ENCODE assay signal across 9 cellular contexts in genomic region chr7:13017325-13017853, GRCh38.
DNase-seq lines count a peak whose midpoint lies in the region; ATAC-seq, FAIRE-seq and TF ChIP-seq lines count a peak whose summit lies in the region.
"Had no signal": no experiment of that assay in that cellular context is flagged by ENCODE, and none has a peak within 500 bp of the region (broad histone marks: within the 10 kb centered on the region; RNA-seq: fewer than 3 reads in every experiment).

No MANE protein-coding gene starts in this region.

- DNase-seq in H54 (ENCODE audit: insufficient read length, low spot score) (peak; percentile 51), SW480 (ENCODE audit: low spot score) (peak; percentile 99), fibroblast of the aortic adventitia (ENCODE audit: low read depth) (peak; percentile 35), progenitor cell of endocrine pancreas (ENCODE audit: low spot score, unreplicated experiment) (no peak), GM19239 (ENCODE audit: insufficient read length, low spot score) (no peak), NCI-H2227 treated with DMSO at 0.1 percent for 48 hours (lab: John Stamatoyannopoulos, UW) (no peak)
- DNase-seq: effector CD8-positive, alpha-beta T cell had no signal

- peak overlapping the region; percentile 37 for H3K27ac Mint-ChIP-seq in progenitor cell of endocrine pancreas

- peaks cover 3% of the 10 kb centered on the region for H3K9me3 Mint-ChIP-seq in progenitor cell of endocrine pancreas (ENCODE audit: low read depth)

- FAIRE-seq in H54 (lab: Jason Lieb, UNC) (peak; percentile 99), GM19239 (lab: Jason Lieb, UNC) (no peak)

- no peak overlapping the region for H3K4me3 ChIP-seq in fibroblast of the aortic adventitia (ENCODE audit: low read depth, low read length)

- no peak overlapping the region for H3K4me3 Mint-ChIP-seq in progenitor cell of endocrine pancreas (ENCODE audit: low read depth)

- TF ChIP-seq POLR2A in H54 (IDR thresholded peaks at IDR 0.05; ENCODE audit: low read depth, low read length): no peak

- H3K4me1 Mint-ChIP-seq in progenitor cell of endocrine pancreas (ENCODE audit: low read depth): peaks cover 23% of the 10 kb centered on the region

- no peaks in the 10 kb centered on the region for H3K36me3 Mint-ChIP-seq in progenitor cell of endocrine pancreas (ENCODE audit: insufficient read depth)

- H3K27me3 Mint-ChIP-seq in progenitor cell of endocrine pancreas: no peaks in the 10 kb centered on the region

- TF ChIP-seq CTCF in fibroblast of the aortic adventitia (IDR thresholded peaks at IDR 0.05; ENCODE audit: insufficient read depth, low read length) (no peak), progenitor cell of endocrine pancreas (IDR thresholded peaks at IDR 0.05; ENCODE audit: unreplicated experiment) (no peak)

- no peak for ATAC-seq in HG03159 (IDR thresholded peaks at IDR 0.05; ENCODE audit: unreplicated experiment)
- ATAC-seq in GM21737 (IDR thresholded peaks at IDR 0.05; ENCODE audit: unreplicated experiment): no peak

Comparison
In these comparisons a context has a peak if more than half of its experiments do, and no peak if none do; other contexts are left out.
1. DNase-seq: peak in H54 (single experiment), SW480 (single experiment) and fibroblast of the aortic adventitia (single experiment); none in progenitor cell of endocrine pancreas (single experiment), GM19239 (single experiment) and NCI-H2227 treated with DMSO at 0.1 percent for 48 hours (single experiment).